1 cellular context compared by ENCODE assay signal in the genomic region with DNA sequence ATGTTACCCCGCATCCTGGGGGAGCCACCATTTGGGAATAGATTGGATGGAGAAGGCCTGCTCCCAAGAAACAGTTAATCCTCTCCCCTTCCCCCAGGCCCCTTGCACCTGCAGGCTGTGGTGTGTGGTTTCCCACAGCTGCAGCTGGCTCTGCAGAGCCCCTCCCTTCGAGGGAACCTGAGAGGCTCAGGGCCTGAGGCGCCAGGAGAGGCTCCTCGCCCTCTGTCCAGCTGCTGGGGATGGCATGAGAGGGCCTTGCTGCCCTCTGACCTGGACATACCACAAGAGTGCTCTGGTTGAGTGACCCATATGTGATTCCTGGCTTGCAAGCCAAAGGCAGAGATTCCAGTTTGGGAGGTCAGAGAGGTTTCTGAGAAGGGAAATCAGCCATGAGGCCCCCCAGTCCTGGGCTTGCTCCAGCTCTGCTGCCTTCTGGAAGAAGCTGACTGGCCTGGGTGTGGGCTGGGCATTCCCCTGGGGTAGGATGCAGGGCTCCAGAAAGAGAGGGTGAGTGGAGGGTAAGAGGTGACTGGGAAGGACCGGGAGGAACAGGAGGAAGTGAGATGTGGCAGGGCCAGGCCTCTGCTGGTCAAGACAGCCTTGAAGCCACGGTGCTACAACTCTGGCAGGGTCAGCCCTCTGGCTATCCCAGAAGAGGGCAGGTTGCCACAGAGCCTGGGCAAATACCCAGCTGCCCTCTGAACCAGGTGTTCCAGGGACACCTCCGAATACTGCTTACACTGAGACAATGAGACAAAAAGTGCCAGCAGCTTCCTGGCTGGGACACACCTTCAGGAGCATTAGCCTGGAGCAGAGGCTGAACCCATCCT.
TF ChIP-seq lines count a peak whose summit lies in the region.

No MANE protein-coding gene starts in this region.

TF ChIP-seq in liver, 16 proteins besides CTCF, POLR2A, EP300 and RAD21:
- TF ChIP-seq FOXA2 (IDR thresholded peaks at IDR 0.05) (no peak), TAF1 (conservative IDR thresholded peaks at IDR 0.05) (no peak), FOXA1 (IDR thresholded peaks at IDR 0.05) (no peak), YY1 (IDR thresholded peaks at IDR 0.05) (no peak), RXRA (IDR thresholded peaks at IDR 0.05) (peak; percentile 86 to 94), HNF4G (IDR thresholded peaks at IDR 0.05) (peak; percentile 36), SP1 (IDR thresholded peaks at IDR 0.05) (peak; percentile 84), NR2F2 (IDR thresholded peaks at IDR 0.05) (peak; percentile 36), HNF4A (conservative IDR thresholded peaks at IDR 0.05) (peak; percentile 85 to 93), EGR1 (IDR thresholded peaks at IDR 0.05; ENCODE audit: low read depth in 2 of 2) (no peak), JUND (IDR thresholded peaks at IDR 0.05) (peak in 1 of 2 donors; percentile 41), GABPA (IDR thresholded peaks at IDR 0.05 in 1 of 2, conservative IDR thresholded peaks at IDR 0.05 in 1 of 2) (peak in 1 of 2 donors; percentile 34)
- TF ChIP-seq, protein P1, sequence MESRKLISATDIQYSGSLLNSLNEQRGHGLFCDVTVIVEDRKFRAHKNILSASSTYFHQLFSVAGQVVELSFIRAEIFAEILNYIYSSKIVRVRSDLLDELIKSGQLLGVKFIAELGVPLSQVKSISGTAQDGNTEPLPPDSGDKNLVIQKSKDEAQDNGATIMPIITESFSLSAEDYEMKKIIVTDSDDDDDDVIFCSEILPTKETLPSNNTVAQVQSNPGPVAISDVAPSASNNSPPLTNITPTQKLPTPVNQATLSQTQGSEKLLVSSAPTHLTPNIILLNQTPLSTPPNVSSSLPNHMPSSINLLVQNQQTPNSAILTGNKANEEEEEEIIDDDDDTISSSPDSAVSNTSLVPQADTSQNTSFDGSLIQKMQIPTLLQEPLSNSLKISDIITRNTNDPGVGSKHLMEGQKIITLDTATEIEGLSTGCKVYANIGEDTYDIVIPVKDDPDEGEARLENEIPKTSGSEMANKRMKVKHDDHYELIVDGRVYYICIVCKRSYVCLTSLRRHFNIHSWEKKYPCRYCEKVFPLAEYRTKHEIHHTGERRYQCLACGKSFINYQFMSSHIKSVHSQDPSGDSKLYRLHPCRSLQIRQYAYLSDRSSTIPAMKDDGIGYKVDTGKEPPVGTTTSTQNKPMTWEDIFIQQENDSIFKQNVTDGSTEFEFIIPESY (IDR thresholded peaks at IDR 0.05) = no peak
- TF ChIP-seq, protein P2, sequence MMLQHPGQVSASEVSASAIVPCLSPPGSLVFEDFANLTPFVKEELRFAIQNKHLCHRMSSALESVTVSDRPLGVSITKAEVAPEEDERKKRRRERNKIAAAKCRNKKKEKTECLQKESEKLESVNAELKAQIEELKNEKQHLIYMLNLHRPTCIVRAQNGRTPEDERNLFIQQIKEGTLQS (IDR thresholded peaks at IDR 0.05) = no peak
- TF ChIP-seq, protein P3, sequence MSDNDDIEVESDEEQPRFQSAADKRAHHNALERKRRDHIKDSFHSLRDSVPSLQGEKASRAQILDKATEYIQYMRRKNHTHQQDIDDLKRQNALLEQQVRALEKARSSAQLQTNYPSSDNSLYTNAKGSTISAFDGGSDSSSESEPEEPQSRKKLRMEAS (IDR thresholded peaks at IDR 0.05) = peak; percentile 63
- TF ChIP-seq, protein P4, sequence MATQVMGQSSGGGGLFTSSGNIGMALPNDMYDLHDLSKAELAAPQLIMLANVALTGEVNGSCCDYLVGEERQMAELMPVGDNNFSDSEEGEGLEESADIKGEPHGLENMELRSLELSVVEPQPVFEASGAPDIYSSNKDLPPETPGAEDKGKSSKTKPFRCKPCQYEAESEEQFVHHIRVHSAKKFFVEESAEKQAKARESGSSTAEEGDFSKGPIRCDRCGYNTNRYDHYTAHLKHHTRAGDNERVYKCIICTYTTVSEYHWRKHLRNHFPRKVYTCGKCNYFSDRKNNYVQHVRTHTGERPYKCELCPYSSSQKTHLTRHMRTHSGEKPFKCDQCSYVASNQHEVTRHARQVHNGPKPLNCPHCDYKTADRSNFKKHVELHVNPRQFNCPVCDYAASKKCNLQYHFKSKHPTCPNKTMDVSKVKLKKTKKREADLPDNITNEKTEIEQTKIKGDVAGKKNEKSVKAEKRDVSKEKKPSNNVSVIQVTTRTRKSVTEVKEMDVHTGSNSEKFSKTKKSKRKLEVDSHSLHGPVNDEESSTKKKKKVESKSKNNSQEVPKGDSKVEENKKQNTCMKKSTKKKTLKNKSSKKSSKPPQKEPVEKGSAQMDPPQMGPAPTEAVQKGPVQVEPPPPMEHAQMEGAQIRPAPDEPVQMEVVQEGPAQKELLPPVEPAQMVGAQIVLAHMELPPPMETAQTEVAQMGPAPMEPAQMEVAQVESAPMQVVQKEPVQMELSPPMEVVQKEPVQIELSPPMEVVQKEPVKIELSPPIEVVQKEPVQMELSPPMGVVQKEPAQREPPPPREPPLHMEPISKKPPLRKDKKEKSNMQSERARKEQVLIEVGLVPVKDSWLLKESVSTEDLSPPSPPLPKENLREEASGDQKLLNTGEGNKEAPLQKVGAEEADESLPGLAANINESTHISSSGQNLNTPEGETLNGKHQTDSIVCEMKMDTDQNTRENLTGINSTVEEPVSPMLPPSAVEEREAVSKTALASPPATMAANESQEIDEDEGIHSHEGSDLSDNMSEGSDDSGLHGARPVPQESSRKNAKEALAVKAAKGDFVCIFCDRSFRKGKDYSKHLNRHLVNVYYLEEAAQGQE (IDR thresholded peaks at IDR 0.05) = no peak
